ENCODE assay signal across 6 cellular contexts in genomic region chr5:116104941-116105340, GRCh38. TPM values are rescaled to one million over a fixed set of nuclear protein-coding genes. Genes with fewer than 3 reads are reported as not detected.
DNase-seq lines count a peak whose midpoint lies in the region; ATAC-seq lines count a peak whose summit lies in the region.
"Not testable (repeated sequence)": the region's sequence is repeated elsewhere in the genome, so short reads cannot be mapped to it uniquely, and the experiment has no call there.

No MANE protein-coding gene starts in this region.

- not testable (repeated sequence) for H3K4me3 Mint-ChIP-seq in T-helper 17 cell; memory B cell; stimulated activated memory B cell treated with anti-CD40 and anti-IgM and Interleukin-4, amounts not matched to agents 10 μg/mL and 1 μg/mL and 100 μg/mL, for 72 hours
- peak overlapping the region in 3 of 8 donors; percentile 43 to 51 (median 45) for H3K4me3 Mint-ChIP-seq in naive B cell

- peak overlapping the region; percentile 2 for H3K27ac Mint-ChIP-seq in T-helper 17 cell
- peak overlapping the region; percentile 70 for H3K27ac Mint-ChIP-seq in memory B cell
- peak overlapping the region in 4 of 6 donors; percentile 2 to 77 (median 53) for H3K27ac Mint-ChIP-seq in naive B cell
- peak overlapping the region; percentile 38 for H3K27ac Mint-ChIP-seq in stimulated activated memory B cell treated with anti-CD40 and anti-IgM and Interleukin-4, amounts not matched to agents 10 μg/mL and 1 μg/mL and 100 μg/mL, for 72 hours

- not testable (repeated sequence) for H3K9me3 Mint-ChIP-seq in memory B cell; naive B cell; stimulated activated memory B cell treated with anti-CD40 and anti-IgM and Interleukin-4, amounts not matched to agents 10 μg/mL and 1 μg/mL and 100 μg/mL, for 72 hours

- not testable (repeated sequence) for H3K36me3 Mint-ChIP-seq in T-helper 17 cell (ENCODE audit: low read depth)
- H3K36me3 Mint-ChIP-seq in memory B cell = peaks cover 60% of the 10 kb centered on the region
- H3K36me3 Mint-ChIP-seq in naive B cell = peaks cover 42% of the 10 kb centered on the region in 2 donors
- H3K36me3 Mint-ChIP-seq in stimulated activated memory B cell treated with anti-CD40 and anti-IgM and Interleukin-4, amounts not matched to agents 10 μg/mL and 1 μg/mL and 100 μg/mL, for 72 hours = peaks cover 85% of the 10 kb centered on the region

- in situ Hi-C loops in SK-MEL-5 (cut with HindIII; ENCODE audit: low pct_unique_long_range_greater_than_20kb, low sequenced_read_pairs) = not testable (repeated sequence)

- not testable (repeated sequence) for H3K4me1 Mint-ChIP-seq in T-helper 17 cell
- H3K4me1 Mint-ChIP-seq in memory B cell (peaks cover 21% of the 10 kb centered on the region), naive B cell (peaks cover 18 to 47% (median 41%) of the 10 kb centered on the region in 3 donors)
- H3K4me1 Mint-ChIP-seq in stimulated activated memory B cell treated with anti-CD40 and anti-IgM and Interleukin-4, amounts not matched to agents 10 μg/mL and 1 μg/mL and 100 μg/mL, for 72 hours = peaks cover 31% of the 10 kb centered on the region

- not testable (repeated sequence) for H3K27me3 Mint-ChIP-seq in T-helper 17 cell; memory B cell; naive B cell; stimulated activated memory B cell treated with anti-CD40 and anti-IgM and Interleukin-4, amounts not matched to agents 10 μg/mL and 1 μg/mL and 100 μg/mL, for 72 hours

- not testable (repeated sequence) for H3K9me3 ChIP-seq in T-helper 17 cell (ENCODE audit: control insufficient read depth, low read length, poor library complexity, severe bottlenecking)

- peak; percentile 65 for DNase-seq in SK-MEL-5 (ENCODE audit: low read depth, low spot score)
- DNase-seq in T-helper 17 cell; memory B cell (ENCODE audit: low spot score in 2 of 2); naive B cell: not testable (repeated sequence)
- DNase-seq in foreskin melanocyte = peak; percentile 69

- ATAC-seq in T-helper 17 cell; memory B cell (ENCODE audit: low read depth); naive B cell (ENCODE audit: low read depth in 2 of 2); stimulated activated memory B cell treated with anti-CD40 and anti-IgM and Interleukin-4, amounts not matched to agents 10 μg/mL and 1 μg/mL and 100 μg/mL, for 72 hours: not testable (repeated sequence)

RNA-seq across cellular contexts. Expression of gene COMMD10, which starts 20.1 kb away (rescaled TPM):
- 75.0 and 78.3 TPM in 2 replicates for total RNA-seq in SK-MEL-5 (2014; rRNA removed; shearing (Covaris generic))
- 27.8 and 28.8 TPM in 2 replicates for polyA plus RNA-seq in SK-MEL-5 (2015; cell fraction: cytosol; rRNA removed)
- polyA plus RNA-seq in SK-MEL-5 (2015; cell fraction: nucleus; rRNA removed) = 33.7 and 38.5 TPM in 2 replicates
- total RNA-seq in T-helper 17 cell = 10 to 100 TPM; 31.3 to 32.5 TPM
- polyA plus RNA-seq in naive B cell (ENCODE audit: low read depth in 6 of 6) = 10 to 100 TPM; 26.8 to 74.1 (median 43.2) TPM

Comparison
In these comparisons a context has a peak if more than half of its experiments do, and no peak if none do; other contexts are left out.
1. H3K27ac Mint-ChIP-seq: peak in every context shown above with its lines; median percentile 70 in memory B cell; 53 in naive B cell; 38 in stimulated activated memory B cell treated with anti-CD40 and anti-IgM and Interleukin-4, amounts not matched to agents 10 μg/mL and 1 μg/mL and 100 μg/mL, for 72 hours; 2 in T-helper 17 cell.